ENCODE assay signal across 1 cellular context in the genomic region with DNA sequence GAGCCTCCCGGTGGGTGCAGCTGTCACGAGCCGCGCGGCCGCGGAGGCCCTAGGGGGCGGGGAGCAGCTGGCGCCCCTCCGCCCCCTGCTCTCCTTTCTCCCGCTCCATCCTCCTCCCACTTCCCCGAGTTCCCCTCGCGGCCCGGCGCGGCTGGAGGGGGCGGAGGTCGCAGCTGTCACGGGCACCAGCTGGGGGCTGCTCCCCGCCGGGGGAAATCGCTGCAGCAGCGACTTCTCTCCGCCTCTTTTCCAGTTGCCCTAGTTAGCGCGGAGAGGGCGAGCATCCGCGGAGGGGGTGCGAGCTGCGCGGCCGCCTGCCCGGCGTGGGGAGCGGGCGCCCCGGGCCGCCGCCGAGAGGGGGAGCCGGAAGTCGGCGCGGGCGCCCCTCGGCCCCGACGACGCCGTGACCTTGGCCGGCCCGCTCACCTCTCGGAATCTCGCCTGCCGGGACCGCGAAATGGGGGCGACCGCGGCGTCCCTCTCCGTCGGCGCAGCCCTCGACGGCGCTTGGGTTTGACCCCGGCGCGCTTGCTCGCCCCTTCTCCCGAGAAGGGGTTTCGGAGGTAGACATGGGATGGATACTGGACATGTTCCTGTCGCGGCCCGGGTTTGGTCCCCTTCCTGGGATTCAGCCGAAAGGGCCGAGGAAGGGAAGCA.
TF ChIP-seq lines count a peak whose summit lies in the region.

No MANE protein-coding gene starts in this region.

TF ChIP-seq in HepG2, 621 proteins besides CTCF, POLR2A, EP300 and RAD21 (continued from another document and continues in another):
- TF ChIP-seq, protein P1, sequence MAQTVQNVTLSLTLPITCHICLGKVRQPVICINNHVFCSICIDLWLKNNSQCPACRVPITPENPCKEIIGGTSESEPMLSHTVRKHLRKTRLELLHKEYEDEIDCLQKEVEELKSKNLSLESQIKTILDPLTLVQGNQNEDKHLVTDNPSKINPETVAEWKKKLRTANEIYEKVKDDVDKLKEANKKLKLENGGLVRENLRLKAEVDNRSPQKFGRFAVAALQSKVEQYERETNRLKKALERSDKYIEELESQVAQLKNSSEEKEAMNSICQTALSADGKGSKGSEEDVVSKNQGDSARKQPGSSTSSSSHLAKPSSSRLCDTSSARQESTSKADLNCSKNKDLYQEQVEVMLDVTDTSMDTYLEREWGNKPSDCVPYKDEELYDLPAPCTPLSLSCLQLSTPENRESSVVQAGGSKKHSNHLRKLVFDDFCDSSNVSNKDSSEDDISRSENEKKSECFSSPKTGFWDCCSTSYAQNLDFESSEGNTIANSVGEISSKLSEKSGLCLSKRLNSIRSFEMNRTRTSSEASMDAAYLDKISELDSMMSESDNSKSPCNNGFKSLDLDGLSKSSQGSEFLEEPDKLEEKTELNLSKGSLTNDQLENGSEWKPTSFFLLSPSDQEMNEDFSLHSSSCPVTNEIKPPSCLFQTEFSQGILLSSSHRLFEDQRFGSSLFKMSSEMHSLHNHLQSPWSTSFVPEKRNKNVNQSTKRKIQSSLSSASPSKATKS (CRISPR knock-in tag; IDR thresholded peaks at IDR 0.05) = no peak
- TF ChIP-seq NCOA1 (CRISPR knock-in tag; IDR thresholded peaks at IDR 0.05) (no peak), U2AF1 (optimal IDR thresholded peaks at IDR 0.05; ENCODE audit: low read depth, low read length) (no peak), MYC (CRISPR knock-in tag; IDR thresholded peaks at IDR 0.05; ENCODE audit: borderline replicate concordance) (peak; percentile 42; the same call in 1 of the 2 replicates), NCOA2 (CRISPR knock-in tag; IDR thresholded peaks at IDR 0.05) (no peak), ZNF646 (CRISPR knock-in tag; IDR thresholded peaks at IDR 0.05) (no peak), ZNF674 (CRISPR knock-in tag; IDR thresholded peaks at IDR 0.05; ENCODE audit: low read depth) (no peak), AGO2 (optimal IDR thresholded peaks at IDR 0.05; ENCODE audit: low read depth, low read length) (peak; percentile 42), SAP130 (CRISPR knock-in tag; IDR thresholded peaks at IDR 0.05; ENCODE audit: low read depth) (peak; percentile 3; the same call in 1 of the 2 replicates), SIN3A (IDR thresholded peaks at IDR 0.05; ENCODE audit: borderline replicate concordance, low read depth, low read length) (peak; percentile 48; the same call in 1 of the 2 replicates), ZNF672 (CRISPR knock-in tag; IDR thresholded peaks at IDR 0.05) (no peak), ZFX (CRISPR knock-in tag; IDR thresholded peaks at IDR 0.05; ENCODE audit: low read depth) (peak; percentile 67; the same call in 1 of the 2 replicates), ZNF564 (CRISPR knock-in tag; IDR thresholded peaks at IDR 0.05) (0 out of 2 replicates have a peak, but pooled peaks have one; percentile 20), SOX5 (CRISPR knock-in tag; IDR thresholded peaks at IDR 0.05; ENCODE audit: borderline replicate concordance) (no peak), FOSL2 (CRISPR knock-in tag; IDR thresholded peaks at IDR 0.05) (no peak), ZFP37 (CRISPR knock-in tag; IDR thresholded peaks at IDR 0.05; ENCODE audit: borderline replicate concordance) (no peak), BRF2 (CRISPR knock-in tag; IDR thresholded peaks at IDR 0.05) (no peak), ZNF563 (CRISPR knock-in tag; IDR thresholded peaks at IDR 0.05) (peak; percentile 64), ZNF605 (CRISPR knock-in tag; IDR thresholded peaks at IDR 0.05) (peak; percentile 43; the same call in 1 of the 2 replicates), KLF12 (CRISPR knock-in tag; IDR thresholded peaks at IDR 0.05; ENCODE audit: borderline replicate concordance) (no peak), SRF (IDR thresholded peaks at IDR 0.05; ENCODE audit: low read depth, low read length) (no peak), NKX3-1 (CRISPR knock-in tag; IDR thresholded peaks at IDR 0.05) (0 out of 2 replicates have a peak, but pooled peaks have one; percentile 3), TMF1 (CRISPR knock-in tag; IDR thresholded peaks at IDR 0.05; ENCODE audit: low read depth) (no peak), ZNF263 (CRISPR knock-in tag; IDR thresholded peaks at IDR 0.05) (peak; percentile 46; the same call in 1 of the 2 replicates), ZNF124 (CRISPR knock-in tag; IDR thresholded peaks at IDR 0.05) (no peak), ZNF777 (CRISPR knock-in tag; IDR thresholded peaks at IDR 0.05) (peak; percentile 98), ZNF530 (CRISPR knock-in tag; IDR thresholded peaks at IDR 0.05; ENCODE audit: low read depth) (no peak), ZNF329 (CRISPR knock-in tag; IDR thresholded peaks at IDR 0.05; ENCODE audit: low read depth) (no peak), ZFP90 (CRISPR knock-in tag; IDR thresholded peaks at IDR 0.05; ENCODE audit: borderline replicate concordance) (no peak), ZNF839 (CRISPR knock-in tag; IDR thresholded peaks at IDR 0.05; ENCODE audit: borderline replicate concordance) (peak; percentile 11; the same call in 1 of the 2 replicates), ARID5B (CRISPR knock-in tag; IDR thresholded peaks at IDR 0.05) (no peak), TEAD3 (CRISPR knock-in tag; optimal IDR thresholded peaks at IDR 0.05; ENCODE audit: borderline replicate concordance) (no peak)
- TF ChIP-seq, protein P2, sequence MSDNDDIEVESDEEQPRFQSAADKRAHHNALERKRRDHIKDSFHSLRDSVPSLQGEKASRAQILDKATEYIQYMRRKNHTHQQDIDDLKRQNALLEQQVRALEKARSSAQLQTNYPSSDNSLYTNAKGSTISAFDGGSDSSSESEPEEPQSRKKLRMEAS (IDR thresholded peaks at IDR 0.05) = no peak
- TF ChIP-seq, protein P3, sequence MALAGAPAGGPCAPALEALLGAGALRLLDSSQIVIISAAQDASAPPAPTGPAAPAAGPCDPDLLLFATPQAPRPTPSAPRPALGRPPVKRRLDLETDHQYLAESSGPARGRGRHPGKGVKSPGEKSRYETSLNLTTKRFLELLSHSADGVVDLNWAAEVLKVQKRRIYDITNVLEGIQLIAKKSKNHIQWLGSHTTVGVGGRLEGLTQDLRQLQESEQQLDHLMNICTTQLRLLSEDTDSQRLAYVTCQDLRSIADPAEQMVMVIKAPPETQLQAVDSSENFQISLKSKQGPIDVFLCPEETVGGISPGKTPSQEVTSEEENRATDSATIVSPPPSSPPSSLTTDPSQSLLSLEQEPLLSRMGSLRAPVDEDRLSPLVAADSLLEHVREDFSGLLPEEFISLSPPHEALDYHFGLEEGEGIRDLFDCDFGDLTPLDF (CRISPR knock-in tag; IDR thresholded peaks at IDR 0.05) = no peak
- TF ChIP-seq, protein P4, sequence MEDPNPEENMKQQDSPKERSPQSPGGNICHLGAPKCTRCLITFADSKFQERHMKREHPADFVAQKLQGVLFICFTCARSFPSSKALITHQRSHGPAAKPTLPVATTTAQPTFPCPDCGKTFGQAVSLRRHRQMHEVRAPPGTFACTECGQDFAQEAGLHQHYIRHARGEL (CRISPR knock-in tag; IDR thresholded peaks at IDR 0.05) = no peak
- TF ChIP-seq, protein P5, sequence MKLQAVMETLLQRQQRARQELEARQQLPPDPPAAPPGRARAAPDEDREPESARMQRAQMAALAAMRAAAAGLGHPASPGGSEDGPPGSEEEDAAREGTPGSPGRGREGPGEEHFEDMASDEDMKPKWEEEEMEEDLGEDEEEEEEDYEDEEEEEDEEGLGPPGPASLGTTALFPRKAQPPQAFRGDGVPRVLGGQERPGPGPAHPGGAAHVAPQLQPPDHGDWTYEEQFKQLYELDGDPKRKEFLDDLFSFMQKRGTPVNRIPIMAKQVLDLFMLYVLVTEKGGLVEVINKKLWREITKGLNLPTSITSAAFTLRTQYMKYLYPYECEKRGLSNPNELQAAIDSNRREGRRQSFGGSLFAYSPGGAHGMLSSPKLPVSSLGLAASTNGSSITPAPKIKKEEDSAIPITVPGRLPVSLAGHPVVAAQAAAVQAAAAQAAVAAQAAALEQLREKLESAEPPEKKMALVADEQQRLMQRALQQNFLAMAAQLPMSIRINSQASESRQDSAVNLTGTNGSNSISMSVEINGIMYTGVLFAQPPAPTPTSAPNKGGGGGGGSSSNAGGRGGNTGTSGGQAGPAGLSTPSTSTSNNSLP (IDR thresholded peaks at IDR 0.05; ENCODE audit: low read depth, low read length) = no peak
- TF ChIP-seq, protein P6, sequence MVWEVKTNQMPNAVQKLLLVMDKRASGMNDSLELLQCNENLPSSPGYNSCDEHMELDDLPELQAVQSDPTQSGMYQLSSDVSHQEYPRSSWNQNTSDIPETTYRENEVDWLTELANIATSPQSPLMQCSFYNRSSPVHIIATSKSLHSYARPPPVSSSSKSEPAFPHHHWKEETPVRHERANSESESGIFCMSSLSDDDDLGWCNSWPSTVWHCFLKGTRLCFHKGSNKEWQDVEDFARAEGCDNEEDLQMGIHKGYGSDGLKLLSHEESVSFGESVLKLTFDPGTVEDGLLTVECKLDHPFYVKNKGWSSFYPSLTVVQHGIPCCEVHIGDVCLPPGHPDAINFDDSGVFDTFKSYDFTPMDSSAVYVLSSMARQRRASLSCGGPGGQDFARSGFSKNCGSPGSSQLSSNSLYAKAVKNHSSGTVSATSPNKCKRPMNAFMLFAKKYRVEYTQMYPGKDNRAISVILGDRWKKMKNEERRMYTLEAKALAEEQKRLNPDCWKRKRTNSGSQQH (CRISPR knock-in tag; IDR thresholded peaks at IDR 0.05; ENCODE audit: low read depth) = no peak
- TF ChIP-seq, protein P7, sequence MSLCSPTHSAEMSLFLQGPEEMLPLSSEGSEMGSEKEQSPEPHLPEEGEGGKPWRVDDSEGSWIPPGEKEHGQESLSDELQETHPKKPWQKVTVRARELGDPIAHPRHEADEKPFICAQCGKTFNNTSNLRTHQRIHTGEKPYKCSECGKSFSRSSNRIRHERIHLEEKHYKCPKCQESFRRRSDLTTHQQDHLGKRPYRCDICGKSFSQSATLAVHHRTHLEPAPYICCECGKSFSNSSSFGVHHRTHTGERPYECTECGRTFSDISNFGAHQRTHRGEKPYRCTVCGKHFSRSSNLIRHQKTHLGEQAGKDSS (CRISPR knock-in tag; IDR thresholded peaks at IDR 0.05; ENCODE audit: borderline replicate concordance, low read depth) = no peak
